Comparison of ENCODE assay signal across 17 cellular contexts in genomic region chr6:3882865-3883264, GRCh38. TPM values are rescaled to one million over a fixed set of nuclear protein-coding genes. Genes with fewer than 3 reads are reported as not detected.
A peak's percentile ranks its signal among the peaks of the same experiment; 100 is the strongest.
DNase-seq lines count a peak whose midpoint lies in the region; ATAC-seq and TF ChIP-seq lines count a peak whose summit lies in the region.
"Had no signal": no experiment of that assay in that cellular context is flagged by ENCODE, and none has a peak within 500 bp of the region (broad histone marks: within the 10 kb centered on the region; RNA-seq: fewer than 3 reads in every experiment).

No MANE protein-coding gene starts in this region.

- H3K27me3 ChIP-seq in ACC112 (ENCODE audit: insufficient read depth, low read length), result no peaks in the 10 kb centered on the region
- H3K27me3 ChIP-seq: tibial nerve had no signal

- H2AFZ ChIP-seq in ACC112 (ENCODE audit: low read length, unreplicated experiment), result no peak overlapping the region

- DNase-seq in LHCN-M2 (ENCODE audit: low read depth) (peak; percentile 78), fibroblast of pulmonary artery (ENCODE audit: low read depth) (peak; percentile 63), omental fat pad (ENCODE audit: low spot score) (no peak), NCI-H510A treated with DMSO at 0.1 percent for 48 hours (lab: John Stamatoyannopoulos, UW) (no peak), SIG-M5 (lab: John Stamatoyannopoulos, UW) (no peak), NCI-H2107 (lab: John Stamatoyannopoulos, UW) (no peak)
- DNase-seq in activated effector memory CD4-positive, alpha-beta T cell treated with anti-CD3 and anti-CD28 coated beads, Interleukin-2, amount 50 U/mL, for 16 hours, result no peak
- DNase-seq: DMS 273 treated with DMSO at 0.1 percent for 48 hours; kidney; naive thymus-derived CD8-positive, alpha-beta T cell; NCI-H82; SHP77; small intestine had no signal

- peak; percentile 73 for ATAC-seq in omental fat pad (ENCODE audit: low FRiP score)
- ATAC-seq: A549; activated naive CD4-positive, alpha-beta T cell treated with anti-CD3 and anti-CD28 coated beads, Interleukin-2, amount 50 U/mL, for 72 hours; naive thymus-derived CD8-positive, alpha-beta T cell had no signal

- peak overlapping the region; percentile 40 for H3K27ac ChIP-seq in ACC112 (ENCODE audit: low read depth, low read length)

- H3K36me3 ChIP-seq in ACC112 (ENCODE audit: insufficient read depth, low read length), result no peaks in the 10 kb centered on the region
- H3K36me3 ChIP-seq: tibial nerve had no signal

- no peak for TF ChIP-seq CTCF in fibroblast of pulmonary artery (IDR thresholded peaks at IDR 0.05; ENCODE audit: low read length, missing control alignments)
- TF ChIP-seq CTCF in omental fat pad (IDR thresholded peaks at IDR 0.05), result no peak

- no peak overlapping the region for H3K4me3 ChIP-seq in ACC112 (ENCODE audit: low read depth, low read length)
- H3K4me3 ChIP-seq in fibroblast of pulmonary artery (replicated peaks; ENCODE audit: low read depth, low read length), result no peak overlapping the region
- H3K4me3 ChIP-seq: A549, tibial nerve had no signal

- H3K79me2 ChIP-seq in ACC112 (ENCODE audit: control insufficient read depth, insufficient read depth, low read length, unreplicated experiment), result no peaks in the 10 kb centered on the region

- H3K4me1 ChIP-seq in ACC112 (ENCODE audit: control insufficient read depth, insufficient read depth, low read length, unreplicated experiment), result peaks cover 30% of the 10 kb centered on the region

RNA-seq across cellular contexts. Expression of gene FAM50B, which starts 33.7 kb away (rescaled TPM):
- 8.5 and 13.6 TPM in 2 replicates for total RNA-seq in LHCN-M2 (2014; rRNA removed)
- 13.2 TPM for polyA plus RNA-seq in LHCN-M2 (2012)
- 10 to 100 TPM in 1 of 4 donors, 1 to 10 TPM in 3; 5.6 to 11.7 (median 6.7) TPM for total RNA-seq in omental fat pad

Comparison
In these comparisons a context has a peak if more than half of its experiments do, and no peak if none do; other contexts are left out.
1. DNase-seq: peak in LHCN-M2 (single experiment) and fibroblast of pulmonary artery (single experiment); none in omental fat pad (single experiment), NCI-H510A treated with DMSO at 0.1 percent for 48 hours (single experiment), SIG-M5 (single experiment), activated effector memory CD4-positive, alpha-beta T cell treated with anti-CD3 and anti-CD28 coated beads, Interleukin-2, amount 50 U/mL, for 16 hours (single experiment) and NCI-H2107 (single experiment).